24 cellular contexts compared by ENCODE assay signal in the genomic region with DNA sequence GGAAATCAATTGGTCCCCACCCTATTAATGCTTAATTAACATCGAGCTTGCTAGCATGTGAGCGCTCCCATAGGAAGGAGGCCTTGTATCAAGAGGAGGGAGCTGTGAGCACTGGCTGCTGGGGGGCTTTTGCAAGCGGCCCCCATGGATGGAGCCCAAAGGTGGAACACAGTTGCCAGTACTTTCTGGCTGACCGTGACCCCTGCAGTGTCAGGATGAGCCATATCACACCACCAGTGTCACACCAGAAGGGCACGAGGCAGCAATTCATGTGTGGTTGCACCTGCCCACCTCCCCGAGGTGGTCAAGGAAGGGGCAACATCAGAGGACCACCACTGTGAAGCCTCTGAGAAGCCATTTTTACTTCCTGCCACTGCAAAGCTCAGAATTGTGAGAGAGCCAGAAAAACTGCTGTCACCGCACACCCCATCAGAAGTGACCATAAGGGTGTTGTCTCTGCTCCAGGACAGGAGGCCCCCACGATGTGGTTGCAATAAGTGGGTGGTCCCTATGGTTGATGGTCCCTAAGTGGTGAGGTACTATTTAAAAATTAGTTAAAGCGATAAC.
"Had no signal": no experiment of that assay in that cellular context is flagged by ENCODE, and none has a peak within 500 bp of the region (broad histone marks: within the 10 kb centered on the region; RNA-seq: fewer than 3 reads in every experiment).

No MANE protein-coding gene starts in this region.

- H3K27ac Mint-ChIP-seq: neural progenitor cell; stimulated activated memory B cell treated with anti-CD40 and anti-IgM and Interleukin-4, amounts not matched to agents 10 μg/mL and 1 μg/mL and 100 μg/mL, for 72 hours; stimulated activated naive CD8-positive, alpha-beta T cell treated with anti-CD3 and anti-CD28 coated beads, Interleukin-15, Interleukin-2, amounts not matched to agents 100 ng/mL and 50 ng/mL, for 24 hours had no signal

- H3K27ac ChIP-seq: epithelial cell of prostate, esophagus squamous epithelium, gastroesophageal sphincter, neural progenitor cell, parathyroid adenoma, prostate gland, spleen, tibial artery had no signal

- H3K4me3 Mint-ChIP-seq: central memory CD8-positive, alpha-beta T cell; natural killer cell; stimulated activated memory B cell treated with anti-CD40 and anti-IgM and Interleukin-4, amounts not matched to agents 10 μg/mL and 1 μg/mL and 100 μg/mL, for 72 hours; stimulated activated naive CD8-positive, alpha-beta T cell treated with anti-CD3 and anti-CD28 coated beads, Interleukin-15, Interleukin-2, amounts not matched to agents 100 ng/mL and 50 ng/mL, for 24 hours had no signal

- H3K36me3 Mint-ChIP-seq: natural killer cell; neural progenitor cell; stimulated activated memory B cell treated with anti-CD40 and anti-IgM and Interleukin-4, amounts not matched to agents 10 μg/mL and 1 μg/mL and 100 μg/mL, for 72 hours had no signal

- H3K27me3 Mint-ChIP-seq: central memory CD8-positive, alpha-beta T cell; stimulated activated memory B cell treated with anti-CD40 and anti-IgM and Interleukin-4, amounts not matched to agents 10 μg/mL and 1 μg/mL and 100 μg/mL, for 72 hours; stimulated activated naive CD8-positive, alpha-beta T cell treated with anti-CD3 and anti-CD28 coated beads, Interleukin-15, Interleukin-2, amounts not matched to agents 100 ng/mL and 50 ng/mL, for 24 hours had no signal

- H3K4me1 ChIP-seq: neural progenitor cell, parathyroid adenoma, prostate gland had no signal

- ATAC-seq: gastroesophageal sphincter; left cardiac atrium; left ventricle myocardium superior; natural killer cell; sciatic nerve; stimulated activated memory B cell treated with anti-CD40 and anti-IgM and Interleukin-4, amounts not matched to agents 10 μg/mL and 1 μg/mL and 100 μg/mL, for 72 hours had no signal

- DNase-seq: effector memory CD4-positive, alpha-beta T cell; esophagus squamous epithelium; foreskin fibroblast; glutamatergic neuron; left cardiac atrium; left ventricle myocardium superior; mesendoderm; natural killer cell; occipital lobe; spleen; stimulated activated CD4-positive, alpha-beta T cell treated with anti-CD3 and anti-CD28 coated beads, Interleukin-15, amount 100 ng/mL, for 24 hours; stimulated activated CD4-positive, alpha-beta T cell treated with anti-CD3 and anti-CD28 coated beads, Interleukin-1b, Interleukin-23, amount 100 ng/mL, for 48 hours; stimulated activated CD4-positive, alpha-beta T cell treated with anti-CD3 and anti-CD28 coated beads, Interleukin-4, amount 100 ng/mL, for 24 hours; tibial artery had no signal

- H3K4me3 ChIP-seq: esophagus squamous epithelium, gastroesophageal sphincter, lung, neural progenitor cell, prostate gland, spleen, tibial artery had no signal

- H3K9me3 ChIP-seq: esophagus squamous epithelium, gastroesophageal sphincter, prostate gland, spleen, tibial artery had no signal

- H3K9me3 Mint-ChIP-seq: central memory CD8-positive, alpha-beta T cell; natural killer cell; neural progenitor cell; stimulated activated memory B cell treated with anti-CD40 and anti-IgM and Interleukin-4, amounts not matched to agents 10 μg/mL and 1 μg/mL and 100 μg/mL, for 72 hours; stimulated activated naive CD8-positive, alpha-beta T cell treated with anti-CD3 and anti-CD28 coated beads, Interleukin-15, Interleukin-2, amounts not matched to agents 100 ng/mL and 50 ng/mL, for 24 hours had no signal

- H3K27me3 ChIP-seq: esophagus squamous epithelium, gastroesophageal sphincter, neural progenitor cell, spleen, tibial artery had no signal

- H3K36me3 ChIP-seq: esophagus squamous epithelium, gastroesophageal sphincter, neural progenitor cell, prostate gland, spleen, tibial artery had no signal
